Comparison of ENCODE assay signal across 11 cellular contexts in the genomic region with DNA sequence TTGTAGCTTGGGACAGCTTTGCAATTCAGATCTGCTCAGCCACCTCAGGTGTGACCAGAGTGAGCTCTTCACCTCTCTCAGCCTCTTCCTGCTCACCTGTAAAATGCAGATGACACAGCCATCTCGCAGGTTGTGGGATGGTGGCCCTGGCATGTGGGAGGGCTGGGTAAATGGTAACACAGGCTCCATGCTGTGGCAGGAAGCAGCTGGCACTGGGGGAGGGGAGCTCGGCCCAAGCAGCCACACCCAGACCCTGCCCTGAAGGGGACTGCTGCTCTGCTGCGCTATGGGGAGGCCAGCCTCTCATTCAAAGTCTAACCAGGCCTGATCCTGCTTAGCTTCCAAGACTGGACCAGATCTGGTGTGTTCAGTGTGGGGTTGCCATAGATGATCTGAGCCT. TPM values are rescaled to one million over a fixed set of nuclear protein-coding genes. Genes with fewer than 3 reads are reported as not detected.
A peak's percentile ranks its signal among the peaks of the same experiment; 100 is the strongest.
DNase-seq lines count a peak whose midpoint lies in the region; ATAC-seq, FAIRE-seq and TF ChIP-seq lines count a peak whose summit lies in the region.
"Had no signal": no experiment of that assay in that cellular context is flagged by ENCODE, and none has a peak within 500 bp of the region (broad histone marks: within the 10 kb centered on the region; RNA-seq: fewer than 3 reads in every experiment).

No MANE protein-coding gene starts in this region.

- no peak for TF ChIP-seq CTCF in H1 (IDR thresholded peaks at IDR 0.05; ENCODE audit: control extremely low read depth in 1 of 3, insufficient read depth in 1 of 3, low read depth in 1 of 3, low read length in 3 of 3)

- H3K4me3 ChIP-seq in H1 (ENCODE audit: extremely low read depth in 1 of 4, insufficient read depth in 2 of 4, low read depth in 3 of 4, low read length in 4 of 4): no peak overlapping the region
- H3K4me3 ChIP-seq: gastroesophageal sphincter had no signal

- H3K18ac ChIP-seq in H1 (ENCODE audit: extremely low read depth, low read length): peak overlapping the region; percentile 86

- H3K4me1 Mint-ChIP-seq in activated T-cell treated with anti-CD3 and anti-CD28 coated beads, Interleukin-2, amount 50 U/mL, for 24 hours (ENCODE audit: low read depth): peaks cover 60% of the 10 kb centered on the region
- H3K4me1 Mint-ChIP-seq in stimulated activated naive CD8-positive, alpha-beta T cell treated with anti-CD3 and anti-CD28 coated beads, Interleukin-15, amount 100 ng/mL, for 72 hours: peaks cover 55% of the 10 kb centered on the region

- no peaks in the 10 kb centered on the region for H3K27me3 Mint-ChIP-seq in activated T-cell treated with anti-CD3 and anti-CD28 coated beads, Interleukin-2, amount 50 U/mL, for 24 hours
- H3K27me3 Mint-ChIP-seq in stimulated activated naive CD8-positive, alpha-beta T cell treated with anti-CD3 and anti-CD28 coated beads, Interleukin-15, amount 100 ng/mL, for 72 hours: no peaks in the 10 kb centered on the region

- CTCF ChIA-PET in H1 (lab: Charles Lee; ENCODE audit: partially characterized antibody): interaction anchor here (0.5 to 1.6 kb wide), 5 partner anchors 11 to 594 kb away, joined by 3 to 5 read pairs (median 3); no protein-coding TSS in a partner anchor

- 0 out of 7 replicates have a peak overlapping the region, but pooled peaks of 1 of the 4 experiments have one; percentile 44 for H3K9ac ChIP-seq in H1 (replicated peaks in 1 of 4; ENCODE audit: extremely low read depth in 1 of 4, low read depth in 3 of 4, low read length in 3 of 4)

- H3K27ac Mint-ChIP-seq in activated T-cell treated with anti-CD3 and anti-CD28 coated beads, Interleukin-2, amount 50 U/mL, for 24 hours: no peak overlapping the region
- H3K27ac Mint-ChIP-seq in stimulated activated naive CD8-positive, alpha-beta T cell treated with anti-CD3 and anti-CD28 coated beads, Interleukin-15, amount 100 ng/mL, for 72 hours: no peak overlapping the region

- peaks cover 0 to 18% of the 10 kb centered on the region in 2 experiments; a peak in 2 of 4 replicates for H3K79me2 ChIP-seq in H1 (ENCODE audit: control insufficient read depth in 1 of 2, insufficient read depth in 2 of 2, low read length in 2 of 2)

- no peaks in the 10 kb centered on the region for H3K9me3 ChIP-seq in H1 (ENCODE audit: insufficient read depth in 2 of 2, low read depth in 1 of 2, low read length in 1 of 2)
- H3K9me3 ChIP-seq: gastroesophageal sphincter had no signal

- no peak overlapping the region for H2BK120ac ChIP-seq in H1 (replicated peaks; ENCODE audit: low read depth, low read length)

- POLR2A ChIA-PET in H1 (lab: Charles Lee; ENCODE audit: partially characterized antibody): interaction anchor here (1.2 to 3.9 kb wide), 3 partner anchors 16 to 309 kb away, joined by 3 to 15 read pairs (median 3); no protein-coding TSS in a partner anchor

- no peak for TF ChIP-seq RAD21 in H1 (IDR thresholded peaks at IDR 0.05 in 1 of 2, conservative IDR thresholded peaks at IDR 0.05 in 1 of 2; ENCODE audit: low read depth in 2 of 2, low read length in 2 of 2)

- peaks cover 19% of the 10 kb centered on the region for H3K36me3 Mint-ChIP-seq in activated T-cell treated with anti-CD3 and anti-CD28 coated beads, Interleukin-2, amount 50 U/mL, for 24 hours (ENCODE audit: low read depth)

- H3K9me3 Mint-ChIP-seq in activated T-cell treated with anti-CD3 and anti-CD28 coated beads, Interleukin-2, amount 50 U/mL, for 24 hours: peaks cover 7% of the 10 kb centered on the region
- peaks cover 0 to 5% of the 10 kb centered on the region in 2 donors for H3K9me3 Mint-ChIP-seq in stimulated activated naive CD8-positive, alpha-beta T cell treated with anti-CD3 and anti-CD28 coated beads, Interleukin-15, amount 100 ng/mL, for 72 hours

- H3K23ac ChIP-seq in H1 (ENCODE audit: insufficient read length): no peak overlapping the region

- H4K8ac ChIP-seq in H1 (ENCODE audit: extremely low read depth, insufficient read depth, low read length): no peak overlapping the region

- DNase-seq in activated T-cell treated with anti-CD3 and anti-CD28 coated beads, Interleukin-2, amount 50 U/mL, for 24 hours: peak; percentile 30
- DNase-seq in activated T-cell treated with anti-CD3 and anti-CD28 coated beads, Interleukin-2, amount 50 U/mL, for 1 hour: no peak
- DNase-seq in NCI-H524 (lab: John Stamatoyannopoulos, UW): peak; percentile 17 to 79
- peak in 1 of 2 experiments; percentile 58 for DNase-seq in H1 (ENCODE audit: low read depth in 1 of 2, low spot score in 2 of 2)
- DNase-seq in stimulated activated naive CD8-positive, alpha-beta T cell treated with anti-CD3 and anti-CD28 coated beads, Interleukin-15, amount 100 ng/mL, for 72 hours: no peak
- no peak for DNase-seq in urothelium cell line (ENCODE audit: low spot score)
- no peak for DNase-seq in HuH-7 (ENCODE audit: low spot score)
- DNase-seq: activated CD4-positive, alpha-beta T cell treated with anti-CD3 and anti-CD28 coated beads for 1 hour; AML-193 had no signal

- FAIRE-seq in H1 (lab: Jason Lieb, UNC) (no peak), urothelium cell line (lab: Jason Lieb, UNC) (no peak)

- H3K56ac ChIP-seq in H1 (replicated peaks; ENCODE audit: insufficient read length, low read depth, low read length): no peak overlapping the region

- peak overlapping the region; percentile 98 for H2BK5ac ChIP-seq in H1 (ENCODE audit: low read depth, low read length)

- 55% methylated on average over 3 of the region's 3 CpGs; no CpG with 5 or more reads in 1 of the 2 experiments for WGBS in H1 (ENCODE audit: extremely low coverage in 1 of 2, insufficient coverage in 1 of 2, insufficient read length in 1 of 2, insufficient replicate concordance in 2 of 2, low coverage in 1 of 2, low lambda C conversion rate in 2 of 2, missing lambda C conversion rate in 1 of 2), 2 experiments

- peaks cover 2% of the 10 kb centered on the region; the same call in 1 of the 2 replicates for H3K79me1 ChIP-seq in H1 (ENCODE audit: low read depth, low read length)

- ATAC-seq in stimulated activated naive CD8-positive, alpha-beta T cell treated with anti-CD3 and anti-CD28 coated beads, Interleukin-15, amount 100 ng/mL, for 72 hours: peak; percentile 19
- ATAC-seq in GM21786 (IDR thresholded peaks at IDR 0.05; ENCODE audit: unreplicated experiment): no peak
- ATAC-seq: gastroesophageal sphincter had no signal

- peak overlapping the region; percentile 100; the same call in 1 of the 2 replicates for H2BK12ac ChIP-seq in H1 (ENCODE audit: low read depth, low read length)

- peak overlapping the region; percentile 98 for H4K91ac ChIP-seq in H1 (replicated peaks; ENCODE audit: insufficient read length, low read length)

- no peak overlapping the region for H3K4me3 Mint-ChIP-seq in activated T-cell treated with anti-CD3 and anti-CD28 coated beads, Interleukin-2, amount 50 U/mL, for 24 hours
- no peak overlapping the region for H3K4me3 Mint-ChIP-seq in stimulated activated naive CD8-positive, alpha-beta T cell treated with anti-CD3 and anti-CD28 coated beads, Interleukin-15, amount 100 ng/mL, for 72 hours

- peak overlapping the region; percentile 50; the same call in 1 of the 2 replicates for H3K27ac ChIP-seq in H1 (ENCODE audit: low read depth, low read length)
- H3K27ac ChIP-seq: gastroesophageal sphincter had no signal

- TF ChIP-seq EP300 in H1 (IDR thresholded peaks at IDR 0.05; ENCODE audit: borderline replicate concordance in 1 of 2, low read depth in 2 of 2, low read length in 2 of 2): no peak

- no peak overlapping the region for H2AFZ ChIP-seq in H1 (ENCODE audit: low read length)

- H3K36me3 ChIP-seq in H1 (ENCODE audit: control insufficient read depth in 2 of 4, insufficient read depth in 4 of 4, low read length in 3 of 4): no peaks in the 10 kb centered on the region
- H3K36me3 ChIP-seq: gastroesophageal sphincter had no signal

- H3K4me2 ChIP-seq in H1 (ENCODE audit: insufficient read depth in 1 of 2, low read depth in 2 of 2, low read length in 2 of 2): peak overlapping the region; percentile 47 to 55; a peak in 3 of 4 replicates

- H3K14ac ChIP-seq in H1 (ENCODE audit: insufficient read length): no peak overlapping the region

- H3K4ac ChIP-seq in H1 (replicated peaks; ENCODE audit: insufficient read length, low read depth, low read length): no peak overlapping the region

- peak overlapping the region; percentile 67; the same call in 1 of the 2 replicates for H2BK15ac ChIP-seq in H1 (ENCODE audit: low read length)

- no peaks in the 10 kb centered on the region; a peak in 1 of 7 replicates for H3K27me3 ChIP-seq in H1 (replicated peaks in 1 of 4; ENCODE audit: control insufficient read depth in 3 of 4, extremely low read depth in 1 of 4, insufficient read depth in 3 of 4, low read length in 3 of 4)
- H3K27me3 ChIP-seq: gastroesophageal sphincter had no signal

- H3K4me1 ChIP-seq in H1 (replicated peaks in 1 of 4; ENCODE audit: control insufficient read depth in 3 of 4, insufficient read depth in 4 of 4, low read length in 3 of 4): peaks cover 9 to 29% (median 20%) of the 10 kb centered on the region in 4 experiments

- H2AK5ac ChIP-seq in H1 (ENCODE audit: low read depth, low read length): peak overlapping the region; percentile 100

- peak overlapping the region; percentile 92 for H2BK20ac ChIP-seq in H1 (ENCODE audit: low read length)

- peaks cover 3% of the 10 kb centered on the region for H3K23me2 ChIP-seq in H1 (ENCODE audit: low read depth, low read length)

- H4K5ac ChIP-seq in H1 (ENCODE audit: insufficient read length, low read depth, low read length): no peak overlapping the region

- TF ChIP-seq POLR2A in H1 (IDR thresholded peaks at IDR 0.05; ENCODE audit: control extremely low read depth in 1 of 2, low read depth in 2 of 2, low read length in 2 of 2): no peak

- H4K20me1 ChIP-seq in H1 (replicated peaks in 1 of 2; ENCODE audit: control insufficient read depth in 1 of 2, insufficient read depth in 2 of 2, low read length in 2 of 2): peaks cover 0 to 3% of the 10 kb centered on the region in 2 experiments

TF ChIP-seq in H1, 55 proteins besides CTCF, POLR2A, EP300 and RAD21:
- TF ChIP-seq TCF12 (IDR thresholded peaks at IDR 0.05; ENCODE audit: low read depth, low read length): 0 out of 2 replicates have a peak, but pooled peaks have one; percentile 29
- TF ChIP-seq CEBPB (IDR thresholded peaks at IDR 0.05; ENCODE audit: low read depth, low read length): no peak

RNA-seq across cellular contexts. Expression of a gene that starts 24.1 kb away (rescaled TPM):
- total RNA-seq in H1 (2021; fragmentation: NEBNext Ultra II Directional; extraction: Animal tissue kit (Norgen Biotek cat#: 25700)): 9.4 and 9.5 TPM in 2 replicates
- polyA plus RNA-seq in H1 (2011; rRNA removed): 3.4 and 3.7 TPM in 2 replicates
- polyA plus RNA-seq in H1 (2011; cell fraction: cytosol; rRNA removed): 3.9 TPM
- polyA plus RNA-seq in H1 (2011; cell fraction: nucleus; rRNA removed): 8.1 TPM
- polyA plus RNA-seq in H1 (2012, experiment 1 of 2): 6.4 to 7.2 TPM (median 6.8 TPM) in 4 replicates
- 5.4 TPM for polyA plus RNA-seq in H1 (2012, experiment 2 of 2)
- polyA plus RNA-seq in H1 (2013, experiment 1 of 2): 5.1 TPM
- polyA plus RNA-seq in H1 (2013, experiment 2 of 2): 5.6 TPM
- polyA minus RNA-seq in H1 (2011; rRNA and poly(A)+ RNA removed): 3.4 and 3.8 TPM in 2 replicates
- 3.2 TPM for polyA minus RNA-seq in H1 (2011; cell fraction: cytosol; rRNA and poly(A)+ RNA removed)
- 4.7 TPM for polyA minus RNA-seq in H1 (2011; cell fraction: nucleus; rRNA and poly(A)+ RNA removed)

Comparison
In these comparisons a context has a peak if more than half of its experiments do, and no peak if none do; other contexts are left out.
1. DNase-seq: peak in activated T-cell treated with anti-CD3 and anti-CD28 coated beads, Interleukin-2, amount 50 U/mL, for 24 hours (single experiment) and NCI-H524 (2 of 2); none in activated T-cell treated with anti-CD3 and anti-CD28 coated beads, Interleukin-2, amount 50 U/mL, for 1 hour (single experiment), stimulated activated naive CD8-positive, alpha-beta T cell treated with anti-CD3 and anti-CD28 coated beads, Interleukin-15, amount 100 ng/mL, for 72 hours (0 of 2), urothelium cell line (single experiment) and HuH-7 (single experiment).